Comparison of ENCODE assay signal across 8 cellular contexts in the genomic region with DNA sequence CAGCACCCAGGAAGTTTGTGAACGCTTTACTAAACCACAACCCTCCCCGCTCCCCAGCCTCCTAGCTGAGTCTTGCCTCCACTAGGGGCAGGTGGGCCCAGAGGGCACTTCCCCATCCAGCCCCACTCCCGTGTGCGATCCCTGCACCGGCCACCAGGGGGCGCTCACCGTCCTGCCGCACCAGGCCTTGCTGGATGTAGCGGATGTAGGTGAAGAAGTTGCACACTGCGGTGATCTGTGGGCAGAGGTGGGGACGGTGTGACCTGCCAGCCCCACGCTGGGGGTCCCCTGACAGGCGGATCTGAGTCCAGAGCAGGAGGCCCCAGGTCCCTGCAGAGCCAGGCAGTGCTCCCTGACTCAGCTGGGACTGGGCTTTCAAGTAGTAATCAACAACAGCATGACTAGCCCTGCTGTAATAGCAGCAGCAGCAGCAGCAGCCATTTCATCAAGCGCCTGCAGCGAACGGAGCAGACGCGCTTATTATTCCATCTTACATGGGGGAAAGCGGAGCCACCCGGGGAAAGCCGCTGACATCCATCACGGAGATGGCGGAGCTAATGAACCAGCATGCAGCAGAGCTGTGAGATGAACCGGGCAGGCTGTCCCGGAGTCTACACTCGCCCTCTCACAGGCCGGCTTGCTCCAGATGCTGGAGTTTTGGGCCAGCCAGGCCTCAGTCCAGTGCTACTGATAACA. TPM values are rescaled to one million over a fixed set of nuclear protein-coding genes. Genes with fewer than 3 reads are reported as not detected.
A peak's percentile ranks its signal among the peaks of the same experiment; 100 is the strongest.
DNase-seq lines count a peak whose midpoint lies in the region; ATAC-seq and TF ChIP-seq lines count a peak whose summit lies in the region.

No MANE protein-coding gene starts in this region.

- in situ Hi-C loops in gastrocnemius medialis (cut with MboI; ENCODE audit: low sequenced_read_pairs in 4 of 4): loop anchor here (5.0 to 10.0 kb wide), 6 partner anchors 46 to 186 kb away; a partner anchor contains a TSS

- no peak for TF ChIP-seq POLR2A in gastrocnemius medialis (IDR thresholded peaks at IDR 0.05)

- H3K9me3 ChIP-seq in right atrium auricular region (no peaks in the 10 kb centered on the region), gastrocnemius medialis (no peaks in the 10 kb centered on the region)

- peaks cover 10% of the 10 kb centered on the region for H3K36me3 ChIP-seq in right atrium auricular region
- H3K36me3 ChIP-seq in gastrocnemius medialis: no peaks in the 10 kb centered on the region

- no peak overlapping the region for H3K4me3 Mint-ChIP-seq in T-helper 2 cell treated with Interferon-gamma antibody and Interleukin-4, amounts not matched to agents 5 μg/mL and 100 μg/mL, for 36 hours

- H3K27me3 Mint-ChIP-seq in T-helper 2 cell treated with Interferon-gamma antibody and Interleukin-4, amounts not matched to agents 5 μg/mL and 100 μg/mL, for 36 hours (ENCODE audit: low read depth): peaks cover 4% of the 10 kb centered on the region

- peak; percentile 60 for ATAC-seq in HG02610 (IDR thresholded peaks at IDR 0.05; ENCODE audit: unreplicated experiment)
- peak; percentile 80 to 88 for ATAC-seq in gastrocnemius medialis
- no peak for ATAC-seq in HG02973 (IDR thresholded peaks at IDR 0.05; ENCODE audit: unreplicated experiment)

- H3K4me3 ChIP-seq in right atrium auricular region (no peak overlapping the region), gastrocnemius medialis (no peak overlapping the region)

- TF ChIP-seq CTCF in right atrium auricular region (IDR thresholded peaks at IDR 0.05): peak; percentile 100
- peak; percentile 98 to 100 (median 99) for TF ChIP-seq CTCF in gastrocnemius medialis (IDR thresholded peaks at IDR 0.05 in 4 of 5, conservative IDR thresholded peaks at IDR 0.05 in 1 of 5)

- H3K36me3 Mint-ChIP-seq in T-helper 2 cell treated with Interferon-gamma antibody and Interleukin-4, amounts not matched to agents 5 μg/mL and 100 μg/mL, for 36 hours (ENCODE audit: low read depth): no peaks in the 10 kb centered on the region

- peak overlapping the region in 1 of 2 donors; percentile 43 for H3K27ac ChIP-seq in right atrium auricular region
- peak overlapping the region in 3 of 4 donors; percentile 1 to 30 (median 29) for H3K27ac ChIP-seq in gastrocnemius medialis

- intact Hi-C loops in gastrocnemius medialis (cut with DNase I; ENCODE audit: low total_unique reads): loop anchor here (1.0 to 2.0 kb wide), 4 partner anchors 28 to 183 kb away; no protein-coding TSS in a partner anchor

- H3K4me1 ChIP-seq in right atrium auricular region (peaks cover 0 to 12% of the 10 kb centered on the region in 2 donors), gastrocnemius medialis (no peaks in the 10 kb centered on the region)

- no peak overlapping the region for H3K27ac Mint-ChIP-seq in T-helper 2 cell treated with Interferon-gamma antibody and Interleukin-4, amounts not matched to agents 5 μg/mL and 100 μg/mL, for 36 hours

- H3K9me3 Mint-ChIP-seq in T-helper 2 cell treated with Interferon-gamma antibody and Interleukin-4, amounts not matched to agents 5 μg/mL and 100 μg/mL, for 36 hours: no peaks in the 10 kb centered on the region

- H3K27me3 ChIP-seq in right atrium auricular region (no peaks in the 10 kb centered on the region), gastrocnemius medialis (no peaks in the 10 kb centered on the region)

- DNase-seq in GDM1 (lab: John Stamatoyannopoulos, UW) (peak; percentile 80), NCI-H187 (lab: John Stamatoyannopoulos, UW) (peak; percentile 33 to 58), amniotic epithelial cell (ENCODE audit: low read depth) (peak; percentile 47), right atrium auricular region (ENCODE audit: low spot score) (peak; percentile 83), gastrocnemius medialis (peak; percentile 57 to 74)
- peak; percentile 84 for DNase-seq in T-helper 2 cell treated with Interferon-gamma antibody and Interleukin-4, amounts not matched to agents 5 μg/mL and 100 μg/mL, for 36 hours (ENCODE audit: low spot score)

- H3K4me1 Mint-ChIP-seq in T-helper 2 cell treated with Interferon-gamma antibody and Interleukin-4, amounts not matched to agents 5 μg/mL and 100 μg/mL, for 36 hours (ENCODE audit: low read depth): peaks cover 2% of the 10 kb centered on the region

RNA-seq across cellular contexts. Expression of a gene that starts 7.9 kb away (rescaled TPM):
- total RNA-seq in right atrium auricular region (10 to 100 TPM; 48.7 to 93.0 TPM), gastrocnemius medialis (100 to 1,000 TPM in 2 of 4 donors, 10 to 100 TPM in 2; 40.7 to 196 (median 89.0) TPM)

RNA-seq across cellular contexts. Expression of a gene that starts 18.1 kb away (rescaled TPM):
- total RNA-seq in right atrium auricular region: 10 to 100 TPM in 1 of 2 donors, 1 to 10 TPM in 1; 4.3 to 16.8 TPM
- 1 to 10 TPM; 3.9 to 5.4 (median 4.9) TPM for total RNA-seq in gastrocnemius medialis

RNA-seq across cellular contexts. Expression of a gene that starts 50.9 kb away (rescaled TPM):
- total RNA-seq in right atrium auricular region (1 to 10 TPM; 1.3 to 4.7 TPM), gastrocnemius medialis (1 to 10 TPM in 1 of 4 donors, under 1 TPM in 2, not detected in 1; 0.93 to 1.7 (median 0.94) TPM)
